ENCODE assay signal across 1 cellular context in genomic region chr11:58433638-58434203, GRCh38.
TF ChIP-seq lines count a peak whose summit lies in the region.

No MANE protein-coding gene starts in this region.

TF ChIP-seq in HepG2, 621 proteins besides CTCF, POLR2A, EP300 and RAD21:
- TF ChIP-seq MAX (IDR thresholded peaks at IDR 0.05) (no peak), TRIM24 (CRISPR knock-in tag; IDR thresholded peaks at IDR 0.05) (no peak), ZBTB8A (CRISPR knock-in tag; IDR thresholded peaks at IDR 0.05; ENCODE audit: borderline replicate concordance, low read depth) (no peak), HNRNPK (IDR thresholded peaks at IDR 0.05; ENCODE audit: low read depth, low read length, poor library complexity, severe bottlenecking) (peak; percentile 90), ZNF547 (CRISPR knock-in tag; IDR thresholded peaks at IDR 0.05) (no peak), ATRX (CRISPR knock-in tag; IDR thresholded peaks at IDR 0.05; ENCODE audit: borderline replicate concordance) (no peak), HOXA7 (CRISPR knock-in tag; IDR thresholded peaks at IDR 0.05) (no peak)
TF ChIP-seq in HepG2: peak in this region for 1.
